ENCODE assay signal across 22 cellular contexts in genomic region chr15:92111756-92112155, GRCh38.
DNase-seq lines count a peak whose midpoint lies in the region; ATAC-seq and TF ChIP-seq lines count a peak whose summit lies in the region.
"Had no signal": no experiment of that assay in that cellular context is flagged by ENCODE, and none has a peak within 500 bp of the region (broad histone marks: within the 10 kb centered on the region; RNA-seq: fewer than 3 reads in every experiment).

No MANE protein-coding gene starts in this region.

- H3K9me3 Mint-ChIP-seq in activated T-helper 17 cell treated with anti-CD3 and anti-CD28 coated beads, Interleukin-2, amount 50 U/mL, for 72 hours = no peaks in the 10 kb centered on the region
- no peaks in the 10 kb centered on the region for H3K9me3 Mint-ChIP-seq in stimulated activated effector memory CD8-positive, alpha-beta T cell treated with anti-CD3 and anti-CD28 coated beads, Interleukin-12 subunit alpha, Interleukin-12 subunit beta, amount 100 ng/mL, for 72 hours
- H3K9me3 Mint-ChIP-seq: GM23338, IgD-negative memory B cell had no signal

- TF ChIP-seq CTCF in fibroblast of mammary gland (conservative IDR thresholded peaks at IDR 0.05; ENCODE audit: control insufficient read depth, insufficient read depth, low read depth, low read length) = no peak

- no peak overlapping the region for H3K9ac ChIP-seq in BLaER1

- DNase-seq in fibroblast of mammary gland (ENCODE audit: low read depth) (peak; percentile 51), hypothalamus (lab: John Stamatoyannopoulos, UW) (no peak), RPMI8226 (no peak)
- no peak for DNase-seq in stimulated activated effector memory CD8-positive, alpha-beta T cell treated with anti-CD3 and anti-CD28 coated beads, Interleukin-12 subunit alpha, Interleukin-12 subunit beta, amount 100 ng/mL, for 72 hours (ENCODE audit: low spot score in 2 of 2)
- DNase-seq in effector CD8-positive, alpha-beta T cell (lab: John Stamatoyannopoulos, UW) = no peak
- DNase-seq: Caco-2, HCEC 1CT, Karpas-422, NCI-H1417 treated with DMSO at 0.1 percent for 48 hours, NCI-H1930, NCI-H226, NCI-H524 treated with DMSO at 0.1 percent for 48 hours, PC-3, SIG-M5 had no signal

- H4K20me1 ChIP-seq in BLaER1 = no peaks in the 10 kb centered on the region

- peak overlapping the region; percentile 5 for H3K27ac Mint-ChIP-seq in activated T-helper 17 cell treated with anti-CD3 and anti-CD28 coated beads, Interleukin-2, amount 50 U/mL, for 72 hours
- peak overlapping the region; percentile 64 for H3K27ac Mint-ChIP-seq in stimulated activated effector memory CD8-positive, alpha-beta T cell treated with anti-CD3 and anti-CD28 coated beads, Interleukin-12 subunit alpha, Interleukin-12 subunit beta, amount 100 ng/mL, for 72 hours
- H3K27ac Mint-ChIP-seq: GM23338, IgD-negative memory B cell had no signal

- H3K4me1 ChIP-seq in BLaER1 = peaks cover 43% of the 10 kb centered on the region
- H3K4me1 ChIP-seq: A549, Caco-2 had no signal

- 0 out of 2 replicates have a peak, but pooled peaks cover 4% of the 10 kb centered on the region for H3K36me3 ChIP-seq in BLaER1

- peak overlapping the region; percentile 67 for H3K4me2 ChIP-seq in BLaER1
- H3K4me2 ChIP-seq: A549, GM23338 had no signal

- H3K4me1 Mint-ChIP-seq in activated T-helper 17 cell treated with anti-CD3 and anti-CD28 coated beads, Interleukin-2, amount 50 U/mL, for 72 hours = peaks cover 14% of the 10 kb centered on the region
- H3K4me1 Mint-ChIP-seq in stimulated activated effector memory CD8-positive, alpha-beta T cell treated with anti-CD3 and anti-CD28 coated beads, Interleukin-12 subunit alpha, Interleukin-12 subunit beta, amount 100 ng/mL, for 72 hours = peaks cover 21% of the 10 kb centered on the region
- H3K4me1 Mint-ChIP-seq: CD14-positive monocyte had no signal

- no peaks in the 10 kb centered on the region for H3K27me3 Mint-ChIP-seq in activated T-helper 17 cell treated with anti-CD3 and anti-CD28 coated beads, Interleukin-2, amount 50 U/mL, for 72 hours
- H3K27me3 Mint-ChIP-seq: IgD-negative memory B cell had no signal

- H3K4me3 ChIP-seq in BLaER1 (no peak overlapping the region), fibroblast of mammary gland (ENCODE audit: control insufficient read depth, low read depth, low read length) (no peak overlapping the region)
- H3K4me3 ChIP-seq: A549, GM23338 had no signal

- no peak overlapping the region for H3K27ac ChIP-seq in BLaER1
- H3K27ac ChIP-seq: A549, HL-60, RWPE1 had no signal

- no peaks in the 10 kb centered on the region for H3K27me3 ChIP-seq in BLaER1

- H3K36me3 Mint-ChIP-seq in activated T-helper 17 cell treated with anti-CD3 and anti-CD28 coated beads, Interleukin-2, amount 50 U/mL, for 72 hours (ENCODE audit: low read depth) = peaks cover 11% of the 10 kb centered on the region
- peaks cover 8% of the 10 kb centered on the region for H3K36me3 Mint-ChIP-seq in stimulated activated effector memory CD8-positive, alpha-beta T cell treated with anti-CD3 and anti-CD28 coated beads, Interleukin-12 subunit alpha, Interleukin-12 subunit beta, amount 100 ng/mL, for 72 hours
- H3K36me3 Mint-ChIP-seq: IgD-negative memory B cell had no signal

- no peaks in the 10 kb centered on the region for H3K9me3 ChIP-seq in BLaER1
- H3K9me3 ChIP-seq: A549, Caco-2 had no signal

- no peak for ATAC-seq in activated T-helper 17 cell treated with anti-CD3 and anti-CD28 coated beads, Interleukin-2, amount 50 U/mL, for 72 hours (replicated peaks)
- no peak for ATAC-seq in stimulated activated effector memory CD8-positive, alpha-beta T cell treated with anti-CD3 and anti-CD28 coated beads, Interleukin-12 subunit alpha, Interleukin-12 subunit beta, amount 100 ng/mL, for 72 hours
- ATAC-seq: A549, GM23338, PC-3 had no signal

- no peak overlapping the region for H3K4me3 Mint-ChIP-seq in activated T-helper 17 cell treated with anti-CD3 and anti-CD28 coated beads, Interleukin-2, amount 50 U/mL, for 72 hours
- H3K4me3 Mint-ChIP-seq in stimulated activated effector memory CD8-positive, alpha-beta T cell treated with anti-CD3 and anti-CD28 coated beads, Interleukin-12 subunit alpha, Interleukin-12 subunit beta, amount 100 ng/mL, for 72 hours = no peak overlapping the region
- H3K4me3 Mint-ChIP-seq: CD14-positive monocyte, GM23338, IgD-negative memory B cell had no signal
